6 cellular contexts compared by ENCODE assay signal in genomic region chr19:10568444-10568825, GRCh38. TPM values are rescaled to one million over a fixed set of nuclear protein-coding genes. Genes with fewer than 3 reads are reported as not detected.
DNase-seq lines count a peak whose midpoint lies in the region; ATAC-seq, FAIRE-seq and TF ChIP-seq lines count a peak whose summit lies in the region.

No MANE protein-coding gene starts in this region.

- H3K9me3 ChIP-seq in Karpas-422 (ENCODE audit: low read length) (no peaks in the 10 kb centered on the region), neutrophil (no peaks in the 10 kb centered on the region)

- peaks cover 20% of the 10 kb centered on the region for H3K79me2 ChIP-seq in Karpas-422 (ENCODE audit: low read length)

- DNase-seq in Karpas-422 (peak; percentile 66), bronchial epithelial cell (ENCODE audit: low read depth) (peak; percentile 33), CD1c-positive myeloid dendritic cell (ENCODE audit: extremely low spot score) (no peak), DMS114 treated with DMSO at 0.1 percent for 48 hours (lab: John Stamatoyannopoulos, UW; ENCODE audit: unreplicated experiment) (no peak)

- peak overlapping the region; percentile 75 for H3K4me3 ChIP-seq in Karpas-422 (ENCODE audit: low read length)
- H3K4me3 ChIP-seq in bronchial epithelial cell (ENCODE audit: low read depth, low read length), result peak overlapping the region; percentile 55
- peak overlapping the region; percentile 90 to 100 for H3K4me3 ChIP-seq in neutrophil (ENCODE audit: low read depth in 1 of 2, low read length in 1 of 2)

- TF ChIP-seq CTCF in bronchial epithelial cell (IDR thresholded peaks at IDR 0.05; ENCODE audit: insufficient read depth, low read length, severe bottlenecking) (peak; percentile 31), neutrophil (IDR thresholded peaks at IDR 0.05) (no peak)

- H3K27ac ChIP-seq in Karpas-422 (ENCODE audit: low read length), result no peak overlapping the region
- H3K27ac ChIP-seq in neutrophil, result peak overlapping the region; percentile 94

- no peaks in the 10 kb centered on the region for H3K27me3 ChIP-seq in Karpas-422 (ENCODE audit: low read length)
- no peaks in the 10 kb centered on the region for H3K27me3 ChIP-seq in bronchial epithelial cell (ENCODE audit: control insufficient read depth, insufficient read depth, low read length)
- H3K27me3 ChIP-seq in neutrophil, result no peaks in the 10 kb centered on the region

- peak overlapping the region; percentile 97 for H3K4me2 ChIP-seq in Karpas-422 (ENCODE audit: low read depth, low read length, poor library complexity, severe bottlenecking)

- peak overlapping the region; percentile 70 for H3K9ac ChIP-seq in Karpas-422 (ENCODE audit: low read length)

- no peak overlapping the region for H2AFZ ChIP-seq in Karpas-422 (ENCODE audit: low read length)

- peak; percentile 1 for ATAC-seq in GM19324 (IDR thresholded peaks at IDR 0.05; ENCODE audit: low FRiP score, unreplicated experiment)

- no peaks in the 10 kb centered on the region for H3K9me2 ChIP-seq in Karpas-422 (replicated peaks; ENCODE audit: insufficient read depth, low read length)

- H4K20me1 ChIP-seq in Karpas-422 (ENCODE audit: insufficient read depth, low read depth, low read length), result no peaks in the 10 kb centered on the region

- H3K4me1 ChIP-seq in Karpas-422 (ENCODE audit: low read length), result peaks cover 40% of the 10 kb centered on the region
- peaks cover 40 to 43% of the 10 kb centered on the region in 2 experiments for H3K4me1 ChIP-seq in neutrophil (ENCODE audit: control insufficient read depth in 1 of 2, insufficient read depth in 1 of 2, low read depth in 1 of 2, low read length in 1 of 2)

- FAIRE-seq in bronchial epithelial cell (lab: Jason Lieb, UNC), result no peak

- peaks cover 6% of the 10 kb centered on the region; the same call in 1 of the 2 replicates for H3K36me3 ChIP-seq in Karpas-422 (ENCODE audit: insufficient read depth, low read length)
- H3K36me3 ChIP-seq in bronchial epithelial cell (ENCODE audit: control insufficient read depth, insufficient read depth, low read length), result peaks cover 4% of the 10 kb centered on the region
- H3K36me3 ChIP-seq in neutrophil, result peaks cover 16% of the 10 kb centered on the region

RNA-seq across cellular contexts. Expression of gene CDKN2D, which starts 0.3 kb away (rescaled TPM):
- total RNA-seq in Karpas-422 (2014; rRNA removed; shearing (Covaris generic); ENCODE audit: low replicate concordance), result 2.3 and 3.7 TPM in 2 replicates
- 6.6 and 13.3 TPM in 2 replicates for total RNA-seq in bronchial epithelial cell

RNA-seq across cellular contexts. Expression of gene KRI1, which starts 2.6 kb away (rescaled TPM):
- total RNA-seq in Karpas-422 (2014; rRNA removed; shearing (Covaris generic); ENCODE audit: low replicate concordance), result 30.0 and 41.7 TPM in 2 replicates
- total RNA-seq in bronchial epithelial cell, result 8.2 and 11.0 TPM in 2 replicates

RNA-seq across cellular contexts. Expression of gene AP1M2, which starts 18.7 kb away (rescaled TPM):
- not detected in 2 replicates for total RNA-seq in Karpas-422 (2014; rRNA removed; shearing (Covaris generic); ENCODE audit: low replicate concordance)
- 114 and 135 TPM in 2 replicates for total RNA-seq in bronchial epithelial cell

RNA-seq across cellular contexts. Expression of gene ATG4D, which starts 24.7 kb away (rescaled TPM):
- total RNA-seq in Karpas-422 (2014; rRNA removed; shearing (Covaris generic); ENCODE audit: low replicate concordance), result 7.0 and 15.2 TPM in 2 replicates
- total RNA-seq in bronchial epithelial cell, result 30.3 and 37.5 TPM in 2 replicates

RNA-seq across cellular contexts. Expression of gene S1PR5, which starts 51.2 kb away (rescaled TPM):
- not detected in 2 replicates for total RNA-seq in Karpas-422 (2014; rRNA removed; shearing (Covaris generic); ENCODE audit: low replicate concordance)
- 6.6 and 7.8 TPM in 2 replicates for total RNA-seq in bronchial epithelial cell

Comparison
In these comparisons a context has a peak if more than half of its experiments do, and no peak if none do; other contexts are left out.
1. DNase-seq: peak in Karpas-422 (single experiment) and bronchial epithelial cell (single experiment); none in CD1c-positive myeloid dendritic cell (single experiment) and DMS114 treated with DMSO at 0.1 percent for 48 hours (single experiment).
2. RNA of gene AP1M2, which starts 18.7 kb away (total RNA-seq): 114 to 135 TPM in bronchial epithelial cell; not detected in Karpas-422; every median in the first group is over 100 times any median in the second.
3. Peak in every context shown above with its lines, with median percentiles within 50 percentile points of each other: H3K4me3 ChIP-seq.